ENCODE assay signal across 8 cellular contexts in the genomic region with DNA sequence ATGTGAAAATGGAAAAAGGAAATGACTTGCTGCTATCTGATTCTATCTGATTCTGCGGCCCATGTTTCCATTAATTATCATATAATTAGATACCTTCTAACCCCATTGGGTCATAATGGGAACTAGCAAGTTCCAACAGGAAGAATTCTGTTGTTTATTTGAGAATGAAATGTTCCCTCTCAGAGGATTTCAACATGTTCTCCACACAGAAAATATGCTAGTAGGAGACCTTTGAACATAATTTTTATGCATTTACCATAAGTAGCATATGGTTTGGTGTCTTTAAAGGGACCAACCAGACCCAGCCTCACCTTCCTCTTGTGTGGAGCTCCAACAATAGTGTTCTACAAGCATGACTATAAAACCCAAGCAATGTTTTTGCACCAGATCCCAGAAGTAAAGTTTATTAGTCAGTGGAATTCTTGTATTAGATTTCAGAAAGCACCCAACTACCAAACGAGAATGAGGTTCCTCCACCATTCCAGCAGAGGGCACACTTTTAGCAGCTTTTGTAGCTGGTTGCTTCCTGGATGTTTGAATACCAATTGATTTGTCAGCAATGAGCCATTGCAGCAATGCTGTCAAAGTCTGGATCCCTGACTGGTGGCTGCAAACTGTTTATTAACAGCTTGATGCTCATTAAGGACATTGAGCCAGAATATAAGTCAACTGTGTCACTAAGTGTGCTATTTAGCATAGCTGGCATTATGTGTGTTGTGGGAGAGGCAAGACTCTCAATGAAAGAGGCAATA.
DNase-seq lines count a peak whose midpoint lies in the region; ATAC-seq and TF ChIP-seq lines count a peak whose summit lies in the region.

No MANE protein-coding gene starts in this region.

- H3K27ac Mint-ChIP-seq in endothelial cell (ENCODE audit: unreplicated experiment): no peak overlapping the region
- no peak overlapping the region for H3K27ac Mint-ChIP-seq in neural progenitor cell

- peak; percentile 97 for TF ChIP-seq RAD21 in HCT116 (IDR thresholded peaks at IDR 0.05; ENCODE audit: low read depth)

- RAD21 ChIA-PET in HCT116 (lab: Charles Lee; ENCODE audit: low non-redundant PET in 1 of 2, low total read pairs in 2 of 2, uncharacterized antibody in 2 of 2, unreplicated experiment in 2 of 2): interaction anchor here in 1 of 2 experiments (1.0 kb wide), 2 partner anchors 83 to 124 kb away, joined by 3 to 4 read pairs; no protein-coding TSS in a partner anchor

- H3K4me1 ChIP-seq in HCT116 (ENCODE audit: control insufficient read depth in 1 of 2, insufficient read depth in 2 of 2, low read length in 2 of 2) (peaks cover 0 to 9% of the 10 kb centered on the region in 2 experiments; a peak in 3 of 4 replicates), neural progenitor cell (no peaks in the 10 kb centered on the region)

- H3K27me3 ChIP-seq in HCT116 (ENCODE audit: insufficient read depth, low read length) (no peaks in the 10 kb centered on the region), neural progenitor cell (no peaks in the 10 kb centered on the region)

- TF ChIP-seq POLR2A in HCT116 (IDR thresholded peaks at IDR 0.05; ENCODE audit: borderline replicate concordance, extremely low read depth, insufficient read depth, insufficient read length): no peak

- H3K4me3 ChIP-seq in GM12864 (ENCODE audit: low read depth, low read length) (no peak overlapping the region), HCT116 (replicated peaks in 1 of 2; ENCODE audit: low read depth in 1 of 2, low read length in 2 of 2) (no peak overlapping the region), neural progenitor cell (no peak overlapping the region)

- H3K9me3 ChIP-seq in HCT116 (ENCODE audit: control insufficient read depth in 1 of 2, insufficient read depth in 1 of 2, low read depth in 1 of 2, low read length in 2 of 2): no peaks in the 10 kb centered on the region
- H3K9me3 ChIP-seq in neural progenitor cell (ENCODE audit: low read depth): no peaks in the 10 kb centered on the region

- CTCF ChIA-PET in HCT116 (lab: Charles Lee): interaction anchor here (0.7 to 3.0 kb wide), 9 partner anchors 13 to 378 kb away, joined by 3 to 22 read pairs (median 5); no protein-coding TSS in a partner anchor

- no peaks in the 10 kb centered on the region for H3K9me3 Mint-ChIP-seq in endothelial cell (ENCODE audit: unreplicated experiment)
- H3K9me3 Mint-ChIP-seq in neural progenitor cell: no peaks in the 10 kb centered on the region

- H3K9ac ChIP-seq in HCT116 (ENCODE audit: low read length) (no peak overlapping the region), neural progenitor cell (no peak overlapping the region)

- H3K27me3 Mint-ChIP-seq in endothelial cell (ENCODE audit: unreplicated experiment) (peaks cover 1% of the 10 kb centered on the region), neural progenitor cell (ENCODE audit: insufficient read depth, low read depth) (no peaks in the 10 kb centered on the region)

- in situ Hi-C loops in ACHN (cut with HindIII; ENCODE audit: low pct_ligation_motif_present, low pct_unique_long_range_greater_than_20kb, low sequenced_read_pairs): no loop called here

- peak; percentile 77 for DNase-seq in ACHN
- peak; percentile 13 for DNase-seq in GM12864 (ENCODE audit: low read depth)
- DNase-seq in HCT116 (ENCODE audit: low read depth, low spot score): peak; percentile 78
- DNase-seq in Kasumi-1 (lab: John Stamatoyannopoulos, UW): peak; percentile 53 to 80
- peak; percentile 32 to 84 for DNase-seq in SW 1271 (lab: John Stamatoyannopoulos, UW)
- DNase-seq in endothelial cell (ENCODE audit: low spot score): peak; percentile 47
- DNase-seq in neural progenitor cell (ENCODE audit: low spot score): peak; percentile 79
- DNase-seq in NCI-H446 treated with DMSO at 0.1 percent for 48 hours (lab: John Stamatoyannopoulos, UW): no peak

- no peaks in the 10 kb centered on the region for H3K36me3 Mint-ChIP-seq in endothelial cell (ENCODE audit: low read depth, unreplicated experiment)
- no peaks in the 10 kb centered on the region for H3K36me3 Mint-ChIP-seq in neural progenitor cell

- H2AFZ ChIP-seq in HCT116 (ENCODE audit: low read depth, low read length, poor library complexity, severe bottlenecking) (peak overlapping the region; percentile 84), neural progenitor cell (replicated peaks) (peak overlapping the region; percentile 86)

- H3K4me3 Mint-ChIP-seq in endothelial cell (ENCODE audit: unreplicated experiment) (no peak overlapping the region), neural progenitor cell (no peak overlapping the region)

- H3K27ac ChIP-seq in HCT116 (ENCODE audit: low read depth, low read length) (0 out of 2 replicates have a peak overlapping the region, but pooled peaks have one; percentile 18), neural progenitor cell (no peak overlapping the region)

- BruUV-seq in HCT116 (replicated peaks; lab: Mats Ljungman, UMichigan): no TSS peak

- H4K20me1 ChIP-seq in HCT116 (ENCODE audit: insufficient read depth) (no peaks in the 10 kb centered on the region), neural progenitor cell (ENCODE audit: low read depth) (no peaks in the 10 kb centered on the region)

- TF ChIP-seq CTCF in GM12864 (IDR thresholded peaks at IDR 0.05; ENCODE audit: low read depth, low read length, missing control alignments) (peak; percentile 81), HCT116 (IDR thresholded peaks at IDR 0.05 in 2 of 3, conservative IDR thresholded peaks at IDR 0.05 in 1 of 3; ENCODE audit: borderline replicate concordance in 1 of 3, insufficient read depth in 1 of 3, low read depth in 2 of 3, low read length in 2 of 3) (peak; percentile 82 to 94 (median 87)), endothelial cell (IDR thresholded peaks at IDR 0.05; ENCODE audit: unreplicated experiment) (peak; percentile 87), neural progenitor cell (IDR thresholded peaks at IDR 0.05) (peak; percentile 86)

- H3K4me2 ChIP-seq in HCT116 (ENCODE audit: low read length): peak overlapping the region; percentile 47
- no peak overlapping the region for H3K4me2 ChIP-seq in neural progenitor cell

- peak; percentile 87 for ATAC-seq in HCT116

- POLR2A ChIA-PET in HCT116 (lab: Charles Lee): interaction anchor here (1.4 kb wide), 1 partner anchor 25 kb away, joined by 3 read pairs; no protein-coding TSS in a partner anchor

- intact Hi-C loops in HCT116 (cut with micrococcal nuclease): loop anchor here (1.0 to 2.0 kb wide), 3 partner anchors 56 to 218 kb away; no protein-coding TSS in a partner anchor

- H3K9me2 ChIP-seq in HCT116 (ENCODE audit: insufficient read depth): no peaks in the 10 kb centered on the region

- no peaks in the 10 kb centered on the region for H3K36me3 ChIP-seq in HCT116 (ENCODE audit: control insufficient read depth in 1 of 2, insufficient read depth in 2 of 2, low read length in 2 of 2)
- H3K36me3 ChIP-seq in neural progenitor cell: no peaks in the 10 kb centered on the region

- H3K4me1 Mint-ChIP-seq in endothelial cell (ENCODE audit: unreplicated experiment): peaks cover 2% of the 10 kb centered on the region
- H3K4me1 Mint-ChIP-seq in neural progenitor cell: no peaks in the 10 kb centered on the region

- H3K79me2 ChIP-seq in HCT116 (ENCODE audit: insufficient read depth, low read length) (no peaks in the 10 kb centered on the region), neural progenitor cell (ENCODE audit: low read depth) (no peaks in the 10 kb centered on the region)

- H3F3A ChIP-seq in neural progenitor cell (ENCODE audit: low read depth): no peaks in the 10 kb centered on the region

TF ChIP-seq in HCT116, 20 proteins besides CTCF, POLR2A, EP300 and RAD21:
- TF ChIP-seq CEBPB (IDR thresholded peaks at IDR 0.05; ENCODE audit: low read depth) (0 out of 2 replicates have a peak, but pooled peaks have one; percentile 15), EZH2phosphoT487 (IDR thresholded peaks at IDR 0.05; ENCODE audit: borderline replicate concordance) (no peak), CBX3 (IDR thresholded peaks at IDR 0.05; ENCODE audit: low read depth) (peak; percentile 62), TCF7L2 (IDR thresholded peaks at IDR 0.05; ENCODE audit: borderline replicate concordance, extremely low read depth, insufficient read depth, insufficient read length) (no peak), ELF1 (IDR thresholded peaks at IDR 0.05; ENCODE audit: borderline replicate concordance, low read depth) (peak; percentile 6; the same call in 1 of the 2 replicates)
